Comparison of ENCODE assay signal across 27 cellular contexts in genomic region chr11:128595775-128596174, GRCh38.
"Had no signal": no experiment of that assay in that cellular context is flagged by ENCODE, and none has a peak within 500 bp of the region (broad histone marks: within the 10 kb centered on the region; RNA-seq: fewer than 3 reads in every experiment).

No MANE protein-coding gene starts in this region.

- H3K27me3 ChIP-seq: breast epithelium had no signal

- H3K4me1 ChIP-seq: breast epithelium had no signal

- H3K36me3 Mint-ChIP-seq: activated naive CD4-positive, alpha-beta T cell treated with anti-CD3 and anti-CD28 coated beads, Interleukin-2, amount 50 U/mL, for 24 hours had no signal

- DNase-seq: activated CD4-positive, alpha-beta T cell treated with anti-CD3 and anti-CD28 coated beads for 4 hours; activated CD8-positive, alpha-beta memory T cell treated with anti-CD3 and anti-CD28 coated beads, Interleukin-2, amount 50 U/mL, for 4 hours; activated CD8-positive, alpha-beta T cell treated with anti-CD3 and anti-CD28 coated beads for 36 hours; activated effector memory CD4-positive, alpha-beta T cell treated with Interleukin-2 at 50 U/mL for 16 hours; activated naive CD4-positive, alpha-beta T cell; aorta; caudate nucleus; Kasumi-1; KBM-7; NCI-H1105 treated with DMSO at 0.1 percent for 48 hours; NCI-H146; NCI-H1930; NCI-H2107; NCI-H2171 treated with DMSO at 0.1 percent for 48 hours; NCI-H526; NK-92 treated with Interleukin-12 subunit alpha and Interleukin-12 subunit beta, amount 100 ng/mL, for 24 hours; OCI-M1; RPMI8226; T-helper 1 cell had no signal

- H3K4me3 ChIP-seq: breast epithelium, SK-N-MC had no signal

- H3K9me3 ChIP-seq: breast epithelium had no signal

- ATAC-seq: activated CD4-positive, CD25-positive, alpha-beta regulatory T cell treated with anti-CD3 and anti-CD28 coated beads, Interleukin-2, amount 50 U/mL, for 24 hours; activated CD8-positive, alpha-beta T cell treated with anti-CD3 and anti-CD28 coated beads for 36 hours; Panc1; Right ventricle myocardium inferior had no signal

- H3K36me3 ChIP-seq: breast epithelium had no signal

- H3K27ac Mint-ChIP-seq: activated CD8-positive, alpha-beta T cell treated with anti-CD3 and anti-CD28 coated beads for 36 hours; activated T-helper 1 cell treated with anti-CD3 and anti-CD28 coated beads, Interleukin-12 subunit alpha, Interleukin-12 subunit beta, Interleukin-2, Interleukin-4 antibody, amounts not matched to agents 30 ng/mL and 10 ng/mL and 1 ng/mL, durations not matched to agents 14 hours and 24 hours and 36 hours had no signal

- H3K27me3 Mint-ChIP-seq: activated CD8-positive, alpha-beta T cell treated with anti-CD3 and anti-CD28 coated beads for 36 hours; activated naive CD4-positive, alpha-beta T cell treated with anti-CD3 and anti-CD28 coated beads, Interleukin-2, amount 50 U/mL, for 24 hours had no signal

- H3K9me3 Mint-ChIP-seq: activated CD8-positive, alpha-beta T cell treated with anti-CD3 and anti-CD28 coated beads for 36 hours; activated naive CD4-positive, alpha-beta T cell treated with anti-CD3 and anti-CD28 coated beads, Interleukin-2, amount 50 U/mL, for 24 hours; activated T-helper 1 cell treated with anti-CD3 and anti-CD28 coated beads, Interleukin-12 subunit alpha, Interleukin-12 subunit beta, Interleukin-2, Interleukin-4 antibody, amounts not matched to agents 30 ng/mL and 10 ng/mL and 1 ng/mL, durations not matched to agents 14 hours and 24 hours and 36 hours had no signal

- H3K27ac ChIP-seq: breast epithelium, SK-N-MC, VCaP had no signal

- H3K4me3 Mint-ChIP-seq: activated CD8-positive, alpha-beta T cell treated with anti-CD3 and anti-CD28 coated beads for 36 hours; activated naive CD4-positive, alpha-beta T cell treated with anti-CD3 and anti-CD28 coated beads, Interleukin-2, amount 50 U/mL, for 24 hours; activated T-helper 1 cell treated with anti-CD3 and anti-CD28 coated beads, Interleukin-12 subunit alpha, Interleukin-12 subunit beta, Interleukin-2, Interleukin-4 antibody, amounts not matched to agents 30 ng/mL and 10 ng/mL and 1 ng/mL, durations not matched to agents 14 hours and 24 hours and 36 hours had no signal
